In the genomic region with DNA sequence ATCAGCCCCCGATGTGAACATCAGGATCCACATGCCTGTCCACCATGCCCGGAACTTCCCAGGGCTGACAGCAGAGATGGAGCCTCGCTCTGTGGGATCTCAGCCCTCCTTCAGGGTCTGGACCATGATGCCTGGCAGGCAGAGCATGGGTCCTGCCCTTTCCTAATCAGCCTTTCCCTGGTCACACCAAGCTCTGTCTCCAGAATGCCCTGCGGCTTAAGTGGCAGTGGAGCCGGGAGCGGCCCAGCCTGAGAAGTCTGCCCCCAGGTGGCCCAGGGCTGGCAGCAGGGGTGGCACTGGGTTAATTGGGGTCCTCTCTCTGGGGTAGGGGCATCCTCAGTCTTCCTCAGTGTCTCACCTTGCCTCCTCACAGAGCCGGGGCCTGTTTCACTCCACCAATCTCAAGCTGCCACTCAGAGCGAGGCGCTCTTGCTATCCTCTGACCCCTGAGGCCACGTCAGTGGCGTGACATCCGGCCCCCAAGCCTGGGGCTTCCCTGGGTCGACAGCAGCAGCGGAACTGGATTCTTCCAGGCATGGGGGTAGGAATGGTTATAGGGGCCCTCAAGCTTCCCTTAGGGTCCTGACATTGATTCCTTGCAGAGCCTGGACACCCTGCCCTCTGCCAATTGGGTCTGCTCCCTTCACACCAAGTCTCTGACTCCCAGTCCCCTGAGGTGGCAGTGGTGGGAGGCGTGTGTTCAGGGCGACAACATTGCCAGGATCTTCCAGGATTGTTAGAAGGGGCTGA, we compare ENCODE assay signal across 34 cellular contexts. TPM values are rescaled to one million over a fixed set of nuclear protein-coding genes. Genes with fewer than 3 reads are reported as not detected.
"Had no signal": no experiment of that assay in that cellular context is flagged by ENCODE, and none has a peak within 500 bp of the region (broad histone marks: within the 10 kb centered on the region; RNA-seq: fewer than 3 reads in every experiment).

No MANE protein-coding gene starts in this region.

- H3K4me1 Mint-ChIP-seq: activated CD4-positive, alpha-beta memory T cell treated with anti-CD3 and anti-CD28 coated beads, Interleukin-2, amount 10 ng/mL, durations not matched to agents 7 days and 5 days; activated naive CD4-positive, alpha-beta T cell treated with anti-CD3 and anti-CD28 coated beads, Interleukin-2, amount 10 ng/mL, durations not matched to agents 7 days and 5 days; brain; T-helper 17 cell had no signal

- H3K27me3 Mint-ChIP-seq: activated B cell treated with CpG ODN at 0.5 μM for 24 hours; activated naive CD4-positive, alpha-beta T cell treated with anti-CD3 and anti-CD28 coated beads, Interleukin-2, amount 10 ng/mL, durations not matched to agents 7 days and 5 days; dendritic cell treated with granulocyte-macrophage colony-stimulating factor and Interleukin-4, amounts not matched to agents 40 ng/mL and 50 ng/mL, for 4 days; effector memory CD8-positive, alpha-beta T cell; T-helper 17 cell had no signal

- H3K4me3 ChIP-seq: ascending aorta, breast epithelium, cardiac muscle cell, colonic mucosa, dorsolateral prefrontal cortex, esophagus muscularis mucosa, gastrocnemius medialis had no signal

- H3K27ac ChIP-seq: ascending aorta, breast epithelium, cardiac muscle cell, colonic mucosa, dorsolateral prefrontal cortex, esophagus muscularis mucosa, foreskin keratinocyte, gastrocnemius medialis, WERI-Rb-1 had no signal

- H3K4me1 ChIP-seq: ascending aorta, breast epithelium, colonic mucosa, esophagus muscularis mucosa, foreskin keratinocyte, gastrocnemius medialis had no signal

- H3K9me3 ChIP-seq: ascending aorta, breast epithelium, colonic mucosa, esophagus muscularis mucosa, gastrocnemius medialis had no signal

- H3K36me3 ChIP-seq: ascending aorta, breast epithelium, cardiac muscle cell, colonic mucosa, esophagus muscularis mucosa, gastrocnemius medialis, WERI-Rb-1 had no signal

- H3K27me3 ChIP-seq: ascending aorta, cardiac muscle cell, colonic mucosa, esophagus muscularis mucosa, foreskin keratinocyte, gastrocnemius medialis had no signal

- DNase-seq: activated B cell treated with CpG ODN at 0.5 μM for 24 hours; activated CD4-positive, alpha-beta memory T cell treated with anti-CD3 and anti-CD28 coated beads, Interleukin-2, amount 10 ng/mL, durations not matched to agents 7 days and 5 days; activated CD4-positive, alpha-beta T cell treated with anti-CD3 and anti-CD28 coated beads for 48 hours; activated CD4-positive, alpha-beta T cell treated with anti-CD3 and anti-CD28 coated beads, Interleukin-2, amount 50 U/mL, for 4 hours; activated CD8-positive, alpha-beta memory T cell treated with anti-CD3 and anti-CD28 coated beads, Interleukin-2, amount 50 U/mL, for 48 hours; activated gamma-delta T cell; activated naive CD4-positive, alpha-beta T cell; activated naive CD4-positive, alpha-beta T cell treated with anti-CD3 and anti-CD28 coated beads, Interleukin-2, amount 10 ng/mL, durations not matched to agents 7 days and 5 days; activated naive CD8-positive, alpha-beta T cell treated with anti-CD3 and anti-CD28 coated beads, Interleukin-2, amount 10 ng/mL, durations not matched to agents 7 days and 5 days; activated T-cell treated with anti-CD3 and anti-CD28 coated beads for 4 hours; activated T-cell treated with anti-CD3 and anti-CD28 coated beads, Interleukin-2, amount 50 U/mL, for 24 hours; activated T-cell treated with anti-CD3 and anti-CD28 coated beads, Interleukin-2, amount 50 U/mL, for 72 hours; central memory CD4-positive, alpha-beta T cell; cerebellar nuclear complex; colonic mucosa; effector CD4-positive, alpha-beta T cell; effector memory CD8-positive, alpha-beta T cell; erythroblast; foreskin keratinocyte; gastrocnemius medialis; T-helper 1 cell; T-helper 17 cell; T1000; WERI-Rb-1 had no signal

- ATAC-seq: activated CD4-positive, CD25-positive, alpha-beta regulatory T cell treated with anti-CD3 and anti-CD28 coated beads, Interleukin-2, amount 50 U/mL, for 24 hours; activated naive CD4-positive, alpha-beta T cell treated with anti-CD3 and anti-CD28 coated beads, Interleukin-2, amount 50 U/mL, for 72 hours; activated T-cell treated with anti-CD3 and anti-CD28 coated beads, Interleukin-2, amount 50 U/mL, for 72 hours; effector memory CD8-positive, alpha-beta T cell; foreskin keratinocyte; gastrocnemius medialis; T-helper 17 cell had no signal

- H3K27ac Mint-ChIP-seq: activated B cell treated with CpG ODN at 0.5 μM for 24 hours; activated CD4-positive, alpha-beta memory T cell treated with anti-CD3 and anti-CD28 coated beads, Interleukin-2, amount 10 ng/mL, durations not matched to agents 7 days and 5 days; activated naive CD4-positive, alpha-beta T cell treated with anti-CD3 and anti-CD28 coated beads, Interleukin-2, amount 10 ng/mL, durations not matched to agents 7 days and 5 days; activated naive CD8-positive, alpha-beta T cell treated with anti-CD3 and anti-CD28 coated beads, Interleukin-2, amount 10 ng/mL, durations not matched to agents 7 days and 5 days; activated T-cell treated with anti-CD3 and anti-CD28 coated beads, Interleukin-2, amount 50 U/mL, for 24 hours; activated T-cell treated with anti-CD3 and anti-CD28 coated beads, Interleukin-2, amount 50 U/mL, for 72 hours; brain; dendritic cell treated with granulocyte-macrophage colony-stimulating factor and Interleukin-4, amounts not matched to agents 40 ng/mL and 50 ng/mL, for 4 days; effector memory CD8-positive, alpha-beta T cell; T-helper 17 cell; T-helper 2 cell treated with Interferon-gamma antibody and Interleukin-4, amounts not matched to agents 5 μg/mL and 100 μg/mL, for 36 hours had no signal

- H3K36me3 Mint-ChIP-seq: activated naive CD4-positive, alpha-beta T cell treated with anti-CD3 and anti-CD28 coated beads, Interleukin-2, amount 10 ng/mL, durations not matched to agents 7 days and 5 days; activated naive CD4-positive, alpha-beta T cell treated with anti-CD3 and anti-CD28 coated beads, Interleukin-2, amount 50 U/mL, for 72 hours; activated naive CD8-positive, alpha-beta T cell treated with anti-CD3 and anti-CD28 coated beads, Interleukin-2, amount 10 ng/mL, durations not matched to agents 7 days and 5 days; brain had no signal

- H3K4me3 Mint-ChIP-seq: activated B cell treated with CpG ODN at 0.5 μM for 24 hours; activated CD4-positive, alpha-beta memory T cell treated with anti-CD3 and anti-CD28 coated beads, Interleukin-2, amount 10 ng/mL, durations not matched to agents 7 days and 5 days; activated naive CD4-positive, alpha-beta T cell treated with anti-CD3 and anti-CD28 coated beads, Interleukin-2, amount 10 ng/mL, durations not matched to agents 7 days and 5 days; activated naive CD8-positive, alpha-beta T cell treated with anti-CD3 and anti-CD28 coated beads, Interleukin-2, amount 10 ng/mL, durations not matched to agents 7 days and 5 days; activated T-cell treated with anti-CD3 and anti-CD28 coated beads, Interleukin-2, amount 50 U/mL, for 24 hours; activated T-cell treated with anti-CD3 and anti-CD28 coated beads, Interleukin-2, amount 50 U/mL, for 72 hours; brain; dendritic cell treated with granulocyte-macrophage colony-stimulating factor and Interleukin-4, amounts not matched to agents 40 ng/mL and 50 ng/mL, for 4 days; effector memory CD8-positive, alpha-beta T cell; T-helper 17 cell; T-helper 2 cell treated with Interferon-gamma antibody and Interleukin-4, amounts not matched to agents 5 μg/mL and 100 μg/mL, for 36 hours had no signal

- H3K9me3 Mint-ChIP-seq: activated B cell treated with CpG ODN at 0.5 μM for 24 hours; activated CD4-positive, alpha-beta memory T cell treated with anti-CD3 and anti-CD28 coated beads, Interleukin-2, amount 10 ng/mL, durations not matched to agents 7 days and 5 days; activated naive CD4-positive, alpha-beta T cell treated with anti-CD3 and anti-CD28 coated beads, Interleukin-2, amount 10 ng/mL, durations not matched to agents 7 days and 5 days; activated naive CD4-positive, alpha-beta T cell treated with anti-CD3 and anti-CD28 coated beads, Interleukin-2, amount 50 U/mL, for 72 hours; activated naive CD8-positive, alpha-beta T cell treated with anti-CD3 and anti-CD28 coated beads, Interleukin-2, amount 10 ng/mL, durations not matched to agents 7 days and 5 days; activated T-cell treated with anti-CD3 and anti-CD28 coated beads, Interleukin-2, amount 50 U/mL, for 24 hours; activated T-cell treated with anti-CD3 and anti-CD28 coated beads, Interleukin-2, amount 50 U/mL, for 72 hours; dendritic cell treated with granulocyte-macrophage colony-stimulating factor and Interleukin-4, amounts not matched to agents 40 ng/mL and 50 ng/mL, for 4 days; effector memory CD8-positive, alpha-beta T cell; T-helper 2 cell treated with Interferon-gamma antibody and Interleukin-4, amounts not matched to agents 5 μg/mL and 100 μg/mL, for 36 hours had no signal

RNA-seq across cellular contexts. Expression of a gene that starts 57.3 kb away (rescaled TPM):
- total RNA-seq: activated CD4-positive, alpha-beta memory T cell treated with anti-CD3 and anti-CD28 coated beads, Interleukin-2, amount 10 ng/mL, durations not matched to agents 7 days and 5 days; activated naive CD4-positive, alpha-beta T cell treated with anti-CD3 and anti-CD28 coated beads, Interleukin-2, amount 50 U/mL, for 72 hours; ascending aorta; cardiac muscle cell; colonic mucosa; T-helper 17 cell had no signal

RNA-seq across cellular contexts. Expression of a gene that starts 59.5 kb away (rescaled TPM):
- total RNA-seq: activated B cell treated with CpG ODN at 0.5 μM for 24 hours; activated CD4-positive, alpha-beta memory T cell treated with anti-CD3 and anti-CD28 coated beads, Interleukin-2, amount 10 ng/mL, durations not matched to agents 7 days and 5 days; activated naive CD4-positive, alpha-beta T cell treated with anti-CD3 and anti-CD28 coated beads, Interleukin-2, amount 50 U/mL, for 72 hours; activated naive CD8-positive, alpha-beta T cell treated with anti-CD3 and anti-CD28 coated beads, Interleukin-2, amount 10 ng/mL, durations not matched to agents 7 days and 5 days; activated T-cell treated with anti-CD3 and anti-CD28 coated beads, Interleukin-2, amount 50 U/mL, for 72 hours; ascending aorta; breast epithelium; cardiac muscle cell; colonic mucosa; dorsolateral prefrontal cortex; esophagus muscularis mucosa; foreskin keratinocyte; gastrocnemius medialis; T-helper 17 cell had no signal
- polyA plus RNA-seq: cardiac muscle cell, foreskin keratinocyte had no signal
